Comparison of ENCODE assay signal across 8 cellular contexts in genomic region chr2:227106845-227107759, GRCh38. TPM values are rescaled to one million over a fixed set of nuclear protein-coding genes. Genes with fewer than 3 reads are reported as not detected.
A peak's percentile ranks its signal among the peaks of the same experiment; 100 is the strongest.
DNase-seq lines count a peak whose midpoint lies in the region; ATAC-seq lines count a peak whose summit lies in the region.

No MANE protein-coding gene starts in this region.

- no peaks in the 10 kb centered on the region; the same call in 1 of the 2 replicates for H3K27me3 ChIP-seq in MG63

- ATAC-seq in GM21576 (IDR thresholded peaks at IDR 0.05; ENCODE audit: unreplicated experiment), result peak; percentile 73
- ATAC-seq in GM19467 (IDR thresholded peaks at IDR 0.05; ENCODE audit: unreplicated experiment), result no peak

- H3K4me3 ChIP-seq in MG63, result no peak overlapping the region

- DNase-seq in DMS153 treated with DMSO at 0.1 percent for 48 hours (lab: John Stamatoyannopoulos, UW; ENCODE audit: unreplicated experiment) (peak; percentile 58), MG63 (peak; percentile 35), SK-MEL-5 (ENCODE audit: low read depth, low spot score) (peak; percentile 79), left kidney (ENCODE audit: low read depth, low spot score) (peak; percentile 80), stromal cell of bone marrow (ENCODE audit: low read depth) (peak; percentile 50)
- peak; percentile 9 for DNase-seq in central memory CD4-positive, alpha-beta T cell

- in situ Hi-C loops in SK-MEL-5 (cut with HindIII; ENCODE audit: low pct_unique_long_range_greater_than_20kb, low sequenced_read_pairs), result no loop called here

- H3K9me3 ChIP-seq in MG63, result no peaks in the 10 kb centered on the region

- H3K36me3 ChIP-seq in MG63, result no peaks in the 10 kb centered on the region

RNA-seq across cellular contexts. Expression of gene COL4A4, which starts 56.9 kb away (rescaled TPM):
- 0.36 TPM in 1 of 2 replicates, not detected in the other for total RNA-seq in MG63 (2014; rRNA removed; shearing (Covaris generic); ENCODE audit: low replicate concordance)
- not detected in 2 replicates for total RNA-seq in SK-MEL-5 (2014; rRNA removed; shearing (Covaris generic))
- polyA plus RNA-seq in SK-MEL-5 (2015; cell fraction: cytosol; rRNA removed), result 0.01 TPM in 1 of 2 replicates, not detected in the other
- not detected in 2 replicates for polyA plus RNA-seq in SK-MEL-5 (2015; cell fraction: nucleus; rRNA removed)

RNA-seq across cellular contexts. Expression of gene COL4A3, which starts 57.3 kb away (rescaled TPM):
- 0.20 TPM in 1 of 2 replicates, not detected in the other for total RNA-seq in MG63 (2014; rRNA removed; shearing (Covaris generic); ENCODE audit: low replicate concordance)
- total RNA-seq in SK-MEL-5 (2014; rRNA removed; shearing (Covaris generic)), result 0.03 TPM in 1 of 2 replicates, not detected in the other
- not detected in 2 replicates for polyA plus RNA-seq in SK-MEL-5 (2015; cell fraction: cytosol; rRNA removed)
- 0.11 TPM in 1 of 2 replicates, not detected in the other for polyA plus RNA-seq in SK-MEL-5 (2015; cell fraction: nucleus; rRNA removed)

Comparison
In these comparisons a context has a peak if more than half of its experiments do, and no peak if none do; other contexts are left out.
1. DNase-seq: peak in every context shown above with its lines; median percentile 80 in left kidney; 79 in SK-MEL-5; 58 in DMS153 treated with DMSO at 0.1 percent for 48 hours; 50 in stromal cell of bone marrow; 35 in MG63; 9 in central memory CD4-positive, alpha-beta T cell.